17 cellular contexts compared by ENCODE assay signal in the genomic region with DNA sequence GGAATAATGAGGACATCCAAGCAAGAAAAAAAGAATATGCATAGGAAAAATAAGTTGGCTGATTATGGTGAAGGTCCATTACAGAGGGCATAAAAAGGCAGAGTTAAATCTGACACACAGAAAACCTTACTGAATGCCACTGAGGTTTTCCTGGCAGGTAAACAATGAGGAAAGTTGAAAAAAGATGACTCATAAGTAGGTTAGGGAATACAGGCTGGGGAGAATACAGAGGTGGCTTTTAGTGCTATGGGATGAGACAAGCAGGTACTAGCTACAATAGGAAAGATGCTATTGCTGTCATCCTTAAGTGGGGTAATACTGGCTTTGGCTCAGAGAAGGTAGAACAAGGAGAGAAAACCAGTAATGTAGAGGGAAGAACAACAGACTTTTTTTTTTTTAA. TPM values are rescaled to one million over a fixed set of nuclear protein-coding genes. Genes with fewer than 3 reads are reported as not detected.
A peak's percentile ranks its signal among the peaks of the same experiment; 100 is the strongest.
DNase-seq lines count a peak whose midpoint lies in the region; ATAC-seq and TF ChIP-seq lines count a peak whose summit lies in the region.
"Had no signal": no experiment of that assay in that cellular context is flagged by ENCODE, and none has a peak within 500 bp of the region (broad histone marks: within the 10 kb centered on the region; RNA-seq: fewer than 3 reads in every experiment).

No MANE protein-coding gene starts in this region.

- CTCF ChIA-PET in Caco-2 (lab: Charles Lee) = no interaction called here
- CTCF ChIA-PET in activated CD4-positive, alpha-beta T cell treated with anti-CD3 and anti-CD28 coated beads for 36 hours (lab: Charles Lee) = no interaction called here

- POLR2A ChIA-PET in Caco-2 (lab: Charles Lee) = interaction anchor here (0.7 kb wide), 1 partner anchor 37 kb away, joined by 3 read pairs; no protein-coding TSS in a partner anchor
- POLR2A ChIA-PET in activated CD4-positive, alpha-beta T cell treated with anti-CD3 and anti-CD28 coated beads for 36 hours (lab: Charles Lee) = no interaction called here

- no peaks in the 10 kb centered on the region for H3K9me3 Mint-ChIP-seq in activated naive CD4-positive, alpha-beta T cell treated with anti-CD3 and anti-CD28 coated beads, Interleukin-2, amount 50 U/mL, for 72 hours
- no peaks in the 10 kb centered on the region for H3K9me3 Mint-ChIP-seq in Caco-2 (ENCODE audit: unreplicated experiment)
- H3K9me3 Mint-ChIP-seq in activated CD4-positive, alpha-beta T cell treated with anti-CD3 and anti-CD28 coated beads for 36 hours (ENCODE audit: low read depth) = no peaks in the 10 kb centered on the region
- H3K9me3 Mint-ChIP-seq: activated CD4-positive, alpha-beta memory T cell treated with anti-CD3 and anti-CD28 coated beads for 36 hours; mesothelial cell of epicardium had no signal

- DNase-seq in DMS53 treated with DMSO at 0.1 percent for 48 hours (lab: John Stamatoyannopoulos, UW; ENCODE audit: unreplicated experiment) (peak; percentile 37), M059J (ENCODE audit: low read depth) (peak; percentile 69), choroid plexus epithelial cell (ENCODE audit: low read depth) (peak; percentile 11), left lung (no peak), Caco-2 (no peak)
- DNase-seq in activated naive CD4-positive, alpha-beta T cell treated with anti-CD3 and anti-CD28 coated beads, Interleukin-2, amount 50 U/mL, for 72 hours (ENCODE audit: low spot score in 2 of 2) = no peak
- DNase-seq in activated CD4-positive, alpha-beta T cell treated with anti-CD3 and anti-CD28 coated beads for 36 hours = no peak
- DNase-seq: activated CD4-positive, alpha-beta memory T cell treated with anti-CD3 and anti-CD28 coated beads for 36 hours; amniotic stem cell; NCI-H1105 treated with DMSO at 0.1 percent for 48 hours; SJCRH30; stimulated activated CD4-positive, alpha-beta T cell treated with anti-CD3 and anti-CD28 coated beads, Interleukin-4, amount 100 ng/mL, for 4 hours; T1000; tibial artery had no signal

- H3K27me3 Mint-ChIP-seq in Caco-2 (ENCODE audit: insufficient read depth, unreplicated experiment) = no peaks in the 10 kb centered on the region
- H3K27me3 Mint-ChIP-seq in activated CD4-positive, alpha-beta T cell treated with anti-CD3 and anti-CD28 coated beads for 36 hours = no peaks in the 10 kb centered on the region
- H3K27me3 Mint-ChIP-seq: activated CD4-positive, alpha-beta memory T cell treated with anti-CD3 and anti-CD28 coated beads for 36 hours had no signal

- H3K4me3 Mint-ChIP-seq in Caco-2 (ENCODE audit: unreplicated experiment) = no peak overlapping the region
- no peak overlapping the region for H3K4me3 Mint-ChIP-seq in activated CD4-positive, alpha-beta T cell treated with anti-CD3 and anti-CD28 coated beads for 36 hours
- H3K4me3 Mint-ChIP-seq: activated CD4-positive, alpha-beta memory T cell treated with anti-CD3 and anti-CD28 coated beads for 36 hours; mesothelial cell of epicardium had no signal

- TF ChIP-seq CTCF in choroid plexus epithelial cell (conservative IDR thresholded peaks at IDR 0.05; ENCODE audit: low read depth, low read length) (no peak), left lung (IDR thresholded peaks at IDR 0.05) (no peak), Caco-2 (IDR thresholded peaks at IDR 0.05; ENCODE audit: insufficient read depth in 1 of 2, low read depth in 1 of 2, low read length in 1 of 2, severe bottlenecking in 1 of 2, unreplicated experiment in 1 of 2) (no peak)

- H3K36me3 ChIP-seq in left lung (no peaks in the 10 kb centered on the region), Caco-2 (ENCODE audit: control insufficient read depth, insufficient read depth, low read length) (no peaks in the 10 kb centered on the region)
- H3K36me3 ChIP-seq: neutrophil, SJCRH30, tibial artery had no signal

- H3K4me1 Mint-ChIP-seq in Caco-2 (ENCODE audit: low read depth, unreplicated experiment) = peaks cover 9% of the 10 kb centered on the region
- no peaks in the 10 kb centered on the region for H3K4me1 Mint-ChIP-seq in activated CD4-positive, alpha-beta T cell treated with anti-CD3 and anti-CD28 coated beads for 36 hours

- no peak overlapping the region for H3K27ac Mint-ChIP-seq in activated naive CD4-positive, alpha-beta T cell treated with anti-CD3 and anti-CD28 coated beads, Interleukin-2, amount 50 U/mL, for 72 hours
- H3K27ac Mint-ChIP-seq in Caco-2 (ENCODE audit: unreplicated experiment) = no peak overlapping the region
- no peak overlapping the region for H3K27ac Mint-ChIP-seq in activated CD4-positive, alpha-beta T cell treated with anti-CD3 and anti-CD28 coated beads for 36 hours
- H3K27ac Mint-ChIP-seq: activated CD4-positive, alpha-beta memory T cell treated with anti-CD3 and anti-CD28 coated beads for 36 hours; mesothelial cell of epicardium had no signal

- intact Hi-C loops in left lung (cut with DNase I) = no loop called here
- intact Hi-C loops in Caco-2 (cut with micrococcal nuclease; ENCODE audit: unreplicated experiment) = no loop called here
- intact Hi-C loops in activated CD4-positive, alpha-beta T cell treated with anti-CD3 and anti-CD28 coated beads for 36 hours (cut with DNase I, micrococcal nuclease) = no loop called here

- no peaks in the 10 kb centered on the region for H3K27me3 ChIP-seq in left lung
- H3K27me3 ChIP-seq in Caco-2 (replicated peaks; ENCODE audit: control insufficient read depth, insufficient read depth, low read length) = no peaks in the 10 kb centered on the region
- H3K27me3 ChIP-seq: neutrophil, SJCRH30, tibial artery had no signal

- H3K36me3 Mint-ChIP-seq in activated naive CD4-positive, alpha-beta T cell treated with anti-CD3 and anti-CD28 coated beads, Interleukin-2, amount 50 U/mL, for 72 hours = no peaks in the 10 kb centered on the region
- no peaks in the 10 kb centered on the region for H3K36me3 Mint-ChIP-seq in Caco-2 (ENCODE audit: insufficient read depth, unreplicated experiment)
- peaks cover 4% of the 10 kb centered on the region for H3K36me3 Mint-ChIP-seq in activated CD4-positive, alpha-beta T cell treated with anti-CD3 and anti-CD28 coated beads for 36 hours (ENCODE audit: low read depth)

- H3K27ac ChIP-seq in left lung = no peak overlapping the region
- H3K27ac ChIP-seq: neutrophil, SJCRH30, tibial artery had no signal

- H3K4me3 ChIP-seq in choroid plexus epithelial cell (ENCODE audit: low read depth, low read length) = no peak overlapping the region
- H3K4me3 ChIP-seq in left lung = no peak overlapping the region
- no peak overlapping the region for H3K4me3 ChIP-seq in Caco-2 (ENCODE audit: low read depth, low read length)
- H3K4me3 ChIP-seq: SJCRH30, tibial artery had no signal

- H3K4me1 ChIP-seq in left lung (no peaks in the 10 kb centered on the region), Caco-2 (peaks cover 14% of the 10 kb centered on the region)
- H3K4me1 ChIP-seq: SJCRH30, tibial artery had no signal

- no peaks in the 10 kb centered on the region for H3K9me3 ChIP-seq in left lung
- no peaks in the 10 kb centered on the region for H3K9me3 ChIP-seq in Caco-2
- H3K9me3 ChIP-seq: neutrophil, SJCRH30, tibial artery had no signal

- ATAC-seq in left lung (peak; percentile 29), GM18870 (IDR thresholded peaks at IDR 0.05; ENCODE audit: unreplicated experiment) (no peak)
- ATAC-seq in activated naive CD4-positive, alpha-beta T cell treated with anti-CD3 and anti-CD28 coated beads, Interleukin-2, amount 50 U/mL, for 72 hours = no peak
- no peak for ATAC-seq in activated CD4-positive, alpha-beta T cell treated with anti-CD3 and anti-CD28 coated beads for 36 hours

- BruUV-seq in Caco-2 (replicated peaks; lab: Mats Ljungman, UMichigan) = no TSS peak

RNA-seq across cellular contexts. Expression of a gene that starts 44.7 kb away (rescaled TPM):
- 26.1 and 28.5 TPM in 2 replicates for total RNA-seq in M059J (2014; rRNA removed; shearing (Covaris generic))
- 10 to 100 TPM; 23.5 to 25.2 TPM for total RNA-seq in left lung
- total RNA-seq in activated naive CD4-positive, alpha-beta T cell treated with anti-CD3 and anti-CD28 coated beads, Interleukin-2, amount 50 U/mL, for 72 hours = 10 to 100 TPM; 19.1 to 33.1 TPM
- 43.6 and 45.6 TPM in 2 replicates for total RNA-seq in Caco-2 (2022)
- 10 to 100 TPM; 29.6 to 35.3 TPM for total RNA-seq in activated CD4-positive, alpha-beta T cell treated with anti-CD3 and anti-CD28 coated beads for 36 hours

Comparison
In these comparisons a context has a peak if more than half of its experiments do, and no peak if none do; other contexts are left out.
1. DNase-seq: peak in DMS53 treated with DMSO at 0.1 percent for 48 hours (single experiment), M059J (single experiment) and choroid plexus epithelial cell (single experiment); none in left lung (0 of 2), activated naive CD4-positive, alpha-beta T cell treated with anti-CD3 and anti-CD28 coated beads, Interleukin-2, amount 50 U/mL, for 72 hours (0 of 2), Caco-2 (0 of 2) and activated CD4-positive, alpha-beta T cell treated with anti-CD3 and anti-CD28 coated beads for 36 hours (single experiment).